ENCODE assay signal across 24 cellular contexts in the genomic region with DNA sequence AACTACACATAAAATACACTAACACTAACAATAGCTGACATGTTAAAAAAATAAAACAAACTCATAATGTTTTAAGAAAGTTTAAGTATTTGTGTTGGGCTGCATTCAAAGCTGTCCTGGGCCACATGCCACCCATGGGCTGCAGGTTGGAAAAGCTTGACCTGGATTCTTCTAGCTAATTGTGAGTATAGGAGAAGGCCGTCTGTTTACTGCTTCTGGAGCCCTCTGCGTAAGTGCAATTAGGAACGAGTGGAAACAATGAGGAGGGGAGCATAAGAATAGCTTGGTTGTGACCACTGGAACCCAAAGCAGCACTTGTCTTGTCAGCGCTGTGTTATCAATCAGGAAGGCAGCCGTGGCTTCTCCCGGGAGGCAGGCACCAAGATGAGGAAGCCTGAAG.
DNase-seq lines count a peak whose midpoint lies in the region; ATAC-seq, FAIRE-seq and TF ChIP-seq lines count a peak whose summit lies in the region.
"Had no signal": no experiment of that assay in that cellular context is flagged by ENCODE, and none has a peak within 500 bp of the region (broad histone marks: within the 10 kb centered on the region; RNA-seq: fewer than 3 reads in every experiment).

No MANE protein-coding gene starts in this region.

- peak overlapping the region; percentile 75 for H3K4ac ChIP-seq in IMR-90 (ENCODE audit: low read depth, low read length)

- peaks cover 0 to 7% of the 10 kb centered on the region in 2 experiments; a peak in 2 of 4 replicates for H3K79me1 ChIP-seq in IMR-90 (ENCODE audit: low read depth in 1 of 2, low read length in 2 of 2)

- peak overlapping the region; percentile 91 for H2BK20ac ChIP-seq in IMR-90 (ENCODE audit: low read depth, low read length)

- H4K5ac ChIP-seq in IMR-90 (ENCODE audit: low read depth, low read length): no peak overlapping the region

- no peak overlapping the region for H3K14ac ChIP-seq in IMR-90 (replicated peaks; ENCODE audit: low read depth, low read length)

- CTCF ChIA-PET in IMR-90 (lab: Yijun Ruan, JAX): interaction anchor here (0.5 to 1.5 kb wide), 2 partner anchors 111 to 115 kb away, joined by 3 to 7 read pairs; no protein-coding TSS in a partner anchor

- H3K36me3 ChIP-seq in IMR-90 (ENCODE audit: control insufficient read depth, insufficient read depth, low read length) (no peaks in the 10 kb centered on the region), esophagus squamous epithelium (no peaks in the 10 kb centered on the region), rectal smooth muscle tissue (ENCODE audit: control insufficient read depth, insufficient read depth, low read length) (no peaks in the 10 kb centered on the region), kidney (ENCODE audit: control insufficient read depth in 1 of 2, insufficient read depth in 2 of 2, low read length in 2 of 2) (no peaks in the 10 kb centered on the region)
- H3K36me3 ChIP-seq: BE2C, prostate gland had no signal

- H3K27me3 ChIP-seq in IMR-90 (ENCODE audit: control insufficient read depth, insufficient read depth, low read length) (no peaks in the 10 kb centered on the region), esophagus squamous epithelium (no peaks in the 10 kb centered on the region), rectal smooth muscle tissue (ENCODE audit: control insufficient read depth, insufficient read depth, low read length) (no peaks in the 10 kb centered on the region)
- H3K27me3 ChIP-seq: BE2C, testis had no signal

- H2AFZ ChIP-seq in IMR-90 (replicated peaks; ENCODE audit: low read length, poor library complexity): no peak overlapping the region

- H3K4me3 ChIP-seq in IMR-90 (ENCODE audit: insufficient read depth, low read depth, low read length) (no peak overlapping the region), esophagus squamous epithelium (no peak overlapping the region), rectal smooth muscle tissue (ENCODE audit: low read length) (no peak overlapping the region), kidney (ENCODE audit: low read length in 2 of 2) (no peak overlapping the region)
- H3K4me3 ChIP-seq: prostate gland, testis had no signal

- in situ Hi-C loops in IMR-90 (cut with MboI; ENCODE audit: low sequenced_read_pairs): loop anchor here (10.0 kb wide), 1 partner anchor 243 kb away; no protein-coding TSS in a partner anchor

- POLR2A ChIA-PET in IMR-90 (lab: Charles Lee; ENCODE audit: unreplicated experiment): interaction anchor here (1.1 to 1.2 kb wide), 2 partner anchors 110 to 113 kb away, joined by 5 to 7 read pairs; a partner anchor contains a TSS

- H3K4me2 ChIP-seq in IMR-90 (ENCODE audit: low read depth, low read length): no peak overlapping the region

- no peak overlapping the region for H3K56ac ChIP-seq in IMR-90 (ENCODE audit: extremely low read depth, insufficient read depth, low read length)

- H4K91ac ChIP-seq in IMR-90 (ENCODE audit: insufficient read depth, low read depth, low read length): peak overlapping the region; percentile 71

- H2AK5ac ChIP-seq in IMR-90 (ENCODE audit: low read depth, low read length): peak overlapping the region; percentile 45; the same call in 1 of the 2 replicates

- dilution Hi-C loops in IMR-90 (cut with HindIII; ENCODE audit: low sequenced_read_pairs, unreplicated experiment): no loop called here

- DNase-seq in IMR-90 (no peak), esophagus squamous epithelium (lab: John Stamatoyannopoulos, UW) (no peak), NAMALWA (ENCODE audit: low spot score) (no peak), kidney (no peak), NCI-H1105 treated with DMSO at 0.1 percent for 48 hours (lab: John Stamatoyannopoulos, UW) (no peak), kidney glomerular epithelial cell (lab: John Stamatoyannopoulos, UW) (no peak)
- DNase-seq: activated CD4-positive, alpha-beta T cell treated with anti-CD3 and anti-CD28 coated beads, Interleukin-2, amount 10 ng/mL, durations not matched to agents 7 days and 5 days; activated gamma-delta T cell treated with Interleukin-2 at 50 U/mL for 16 hours; activated T-cell treated with anti-CD3 and anti-CD28 coated beads, Interleukin-2, amount 50 U/mL, for 4 hours; BE2C; effector CD4-positive, alpha-beta T cell; NCI-H1048; NCI-H2029; NCI-H226; NCI-H82; SK-N-SH; stimulated activated CD4-positive, alpha-beta T cell treated with anti-CD3 and anti-CD28 coated beads, Interleukin-15, amount 100 ng/mL, for 24 hours; stimulated activated naive CD4-positive, alpha-beta T cell; testis had no signal

- H3K9me1 ChIP-seq in IMR-90 (ENCODE audit: insufficient read depth, low read length): peaks cover 26% of the 10 kb centered on the region

- H3K18ac ChIP-seq in IMR-90 (ENCODE audit: low read depth, low read length): no peak overlapping the region; the same call in 1 of the 2 replicates

- no peak overlapping the region for H4K8ac ChIP-seq in IMR-90 (ENCODE audit: low read depth in 2 of 2, low read length in 2 of 2)

- TF ChIP-seq CTCF in IMR-90 (conservative IDR thresholded peaks at IDR 0.05; ENCODE audit: low read depth, low read length): no peak
- no peak for TF ChIP-seq CTCF in esophagus squamous epithelium (IDR thresholded peaks at IDR 0.05)
- no peak for TF ChIP-seq CTCF in kidney (IDR thresholded peaks at IDR 0.05; ENCODE audit: borderline replicate concordance, extremely low read depth, insufficient read depth)

- H3K9ac ChIP-seq in IMR-90 (ENCODE audit: low read depth, low read length) (no peak overlapping the region), rectal smooth muscle tissue (ENCODE audit: low read length) (no peak overlapping the region), kidney (ENCODE audit: low read length in 2 of 2) (no peak overlapping the region)
- H3K9ac ChIP-seq: SK-N-SH had no signal

- H3K4me1 ChIP-seq in IMR-90 (ENCODE audit: control insufficient read depth, insufficient read depth, low read length) (peaks cover 34% of the 10 kb centered on the region), esophagus squamous epithelium (peaks cover 0 to 76% (median 33%) of the 10 kb centered on the region in 3 donors), rectal smooth muscle tissue (ENCODE audit: control insufficient read depth, insufficient read depth, low read length) (peaks cover 49% of the 10 kb centered on the region), kidney (ENCODE audit: control insufficient read depth in 1 of 2, insufficient read depth in 1 of 2, low read depth in 1 of 2, low read length in 2 of 2) (peaks cover 0 to 15% of the 10 kb centered on the region in 2 donors)
- H3K4me1 ChIP-seq: prostate gland had no signal

- no peak for TF ChIP-seq POLR2A in IMR-90 (IDR thresholded peaks at IDR 0.05; ENCODE audit: low read depth, low read length)
- TF ChIP-seq POLR2A in esophagus squamous epithelium (IDR thresholded peaks at IDR 0.05): no peak

- peak overlapping the region; percentile 84 for H2BK120ac ChIP-seq in IMR-90 (ENCODE audit: low read depth, low read length)

- no peak overlapping the region for H2BK5ac ChIP-seq in IMR-90 (ENCODE audit: low read depth, low read length, poor library complexity, severe bottlenecking)

- TF ChIP-seq RAD21 in IMR-90 (IDR thresholded peaks at IDR 0.05; ENCODE audit: low read length): no peak

- no peak overlapping the region for H2AK9ac ChIP-seq in IMR-90 (replicated peaks; ENCODE audit: low read depth, low read length, poor library complexity)

- H4K20me1 ChIP-seq in IMR-90 (ENCODE audit: insufficient read depth, low read length): no peaks in the 10 kb centered on the region

- FAIRE-seq in kidney (lab: Jason Lieb, UNC): no peak

- peak overlapping the region; percentile 23; the same call in 1 of the 3 replicates for H2BK15ac ChIP-seq in IMR-90 (ENCODE audit: low read depth, low read length)

- no peaks in the 10 kb centered on the region for H3K9me3 ChIP-seq in IMR-90 (ENCODE audit: control insufficient read depth, insufficient read depth, low read length)
- no peaks in the 10 kb centered on the region for H3K9me3 ChIP-seq in esophagus squamous epithelium
- H3K9me3 ChIP-seq in kidney (ENCODE audit: control insufficient read depth in 1 of 2, low read length in 2 of 2): no peaks in the 10 kb centered on the region
- H3K9me3 ChIP-seq: BE2C, prostate gland, SK-N-SH, testis had no signal

- WGBS in IMR-90 (ENCODE audit: extremely low coverage in 2 of 2, insufficient read length in 1 of 2), 2 experiments: no CpG with 5 or more reads among the region's 6 CpGs
- WGBS in esophagus squamous epithelium, 2 donors: 67 to 83% methylated on average over 4 to 6 of the region's 6 CpGs

- no TSS peak for BruUV-seq in IMR-90 (replicated peaks; lab: Mats Ljungman, UMichigan)

- 0 out of 2 replicates have a peak overlapping the region, but pooled peaks have one; percentile 18 for H3K23ac ChIP-seq in IMR-90 (ENCODE audit: low read depth, low read length)

- H3K27ac ChIP-seq in IMR-90 (ENCODE audit: insufficient read depth, low read length) (0 out of 2 replicates have a peak overlapping the region, but pooled peaks have one; percentile 1), angular gyrus (ENCODE audit: low read depth, low read length) (peak overlapping the region; percentile 5), esophagus squamous epithelium (peak overlapping the region in 3 of 4 donors; percentile 22 to 82 (median 73)), rectal smooth muscle tissue (ENCODE audit: low read depth, low read length) (peak overlapping the region; percentile 92), kidney (ENCODE audit: low read depth in 2 of 2, low read length in 2 of 2) (no peak overlapping the region)
- H3K27ac ChIP-seq: epithelial cell of prostate, testis, VCaP had no signal

- no peak for ATAC-seq in IMR-90 (ENCODE audit: low read depth)
- ATAC-seq: activated T-cell treated with anti-CD3 and anti-CD28 coated beads, Interleukin-2, amount 50 U/mL, for 4 hours had no signal

- intact Hi-C loops in IMR-90 (cut with micrococcal nuclease): loop anchor here (10.0 kb wide), 1 partner anchor 463 kb away; no protein-coding TSS in a partner anchor
- intact Hi-C loops in esophagus squamous epithelium (cut with DNase I): loop anchor here (2.0 kb wide), 1 partner anchor 233 kb away; no protein-coding TSS in a partner anchor
- intact Hi-C loops in kidney (cut with DNase I): loop anchor here (5.0 kb wide), 1 partner anchor 241 kb away; no protein-coding TSS in a partner anchor

TF ChIP-seq in IMR-90, 13 proteins besides CTCF, POLR2A, EP300 and RAD21 (continues in another document):
- TF ChIP-seq SMC3 (IDR thresholded peaks at IDR 0.05; ENCODE audit: low read depth, low read length): no peak
- TF ChIP-seq CEBPB (IDR thresholded peaks at IDR 0.05; ENCODE audit: low read depth, low read length): no peak
- TF ChIP-seq MAFK (IDR thresholded peaks at IDR 0.05; ENCODE audit: low read depth, low read length): no peak
- no peak for TF ChIP-seq CHD1 (IDR thresholded peaks at IDR 0.05; ENCODE audit: low read depth, low read length)
- TF ChIP-seq, protein P1, sequence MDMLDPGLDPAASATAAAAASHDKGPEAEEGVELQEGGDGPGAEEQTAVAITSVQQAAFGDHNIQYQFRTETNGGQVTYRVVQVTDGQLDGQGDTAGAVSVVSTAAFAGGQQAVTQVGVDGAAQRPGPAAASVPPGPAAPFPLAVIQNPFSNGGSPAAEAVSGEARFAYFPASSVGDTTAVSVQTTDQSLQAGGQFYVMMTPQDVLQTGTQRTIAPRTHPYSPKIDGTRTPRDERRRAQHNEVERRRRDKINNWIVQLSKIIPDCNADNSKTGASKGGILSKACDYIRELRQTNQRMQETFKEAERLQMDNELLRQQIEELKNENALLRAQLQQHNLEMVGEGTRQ (IDR thresholded peaks at IDR 0.05; ENCODE audit: low read depth, low read length): no peak
- no peak for TF ChIP-seq FOS (IDR thresholded peaks at IDR 0.05; ENCODE audit: low read depth, low read length)

Comparison
In these comparisons a context has a peak if more than half of its experiments do, and no peak if none do; other contexts are left out.
1. H3K27ac ChIP-seq: peak in IMR-90 (single experiment), angular gyrus (single experiment), esophagus squamous epithelium (3 of 4) and rectal smooth muscle tissue (single experiment); none in kidney (0 of 2).